Comparison of ENCODE assay signal across 8 cellular contexts in the genomic region with DNA sequence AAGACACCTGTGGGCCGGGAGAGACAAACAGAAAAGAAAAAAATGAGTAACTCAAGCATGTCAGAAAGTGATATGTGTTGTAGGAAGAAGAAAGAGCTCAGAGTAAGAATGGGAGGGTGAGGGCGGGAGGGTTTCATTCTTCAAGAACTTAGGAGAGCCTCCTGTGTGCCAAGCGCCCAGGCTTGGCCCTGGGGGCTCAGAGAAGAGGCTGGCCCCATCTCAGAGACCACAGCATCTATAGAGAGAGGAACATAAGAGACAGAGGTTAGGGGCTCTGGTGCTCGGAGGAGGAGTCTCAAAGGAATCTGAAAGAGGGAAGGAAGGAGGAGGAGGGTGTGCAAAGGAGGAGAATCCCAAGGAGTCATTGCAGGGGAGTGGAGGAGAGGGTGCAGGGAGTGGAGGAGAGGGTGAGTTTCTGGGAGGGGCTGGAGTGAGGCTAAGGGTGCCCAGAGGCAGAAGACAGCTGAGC.
DNase-seq lines count a peak whose midpoint lies in the region; ATAC-seq and TF ChIP-seq lines count a peak whose summit lies in the region.

No MANE protein-coding gene starts in this region.

- peak overlapping the region; percentile 36 for H3K4me3 Mint-ChIP-seq in activated CD4-positive, alpha-beta T cell treated with anti-CD3 and anti-CD28 coated beads, Interleukin-2, amount 10 ng/mL, durations not matched to agents 24 days and 14 days
- H3K4me3 Mint-ChIP-seq in stimulated activated effector memory CD8-positive, alpha-beta T cell treated with anti-CD3 and anti-CD28 coated beads, Interleukin-12 subunit alpha, Interleukin-12 subunit beta, amount 100 ng/mL, for 72 hours: peak overlapping the region; percentile 46

- H3K4me3 ChIP-seq in SK-N-MC (peak overlapping the region; percentile 66), fibroblast of pulmonary artery (replicated peaks; ENCODE audit: low read depth, low read length) (no peak overlapping the region)

- peak overlapping the region; percentile 41 for H3K9ac ChIP-seq in SK-N-MC (ENCODE audit: insufficient read length)

- H3K4me1 Mint-ChIP-seq in activated CD4-positive, alpha-beta T cell treated with anti-CD3 and anti-CD28 coated beads, Interleukin-2, amount 10 ng/mL, durations not matched to agents 24 days and 14 days: peaks cover 15% of the 10 kb centered on the region
- peaks cover 36% of the 10 kb centered on the region for H3K4me1 Mint-ChIP-seq in stimulated activated effector memory CD8-positive, alpha-beta T cell treated with anti-CD3 and anti-CD28 coated beads, Interleukin-12 subunit alpha, Interleukin-12 subunit beta, amount 100 ng/mL, for 72 hours

- H3K27ac ChIP-seq in SK-N-MC: peak overlapping the region; percentile 91

- no peaks in the 10 kb centered on the region for H3K9me3 ChIP-seq in SK-N-MC (ENCODE audit: low read depth, low read length)

- no peaks in the 10 kb centered on the region for H3K36me3 ChIP-seq in SK-N-MC (ENCODE audit: insufficient read depth, low read length)

- ATAC-seq in stimulated activated effector memory CD8-positive, alpha-beta T cell treated with anti-CD3 and anti-CD28 coated beads, Interleukin-12 subunit alpha, Interleukin-12 subunit beta, amount 100 ng/mL, for 72 hours: peak; percentile 82
- ATAC-seq in HG03571 (IDR thresholded peaks at IDR 0.05; ENCODE audit: unreplicated experiment): no peak

- TF ChIP-seq CTCF in fibroblast of pulmonary artery (IDR thresholded peaks at IDR 0.05; ENCODE audit: low read length, missing control alignments): no peak

- H3K9me3 Mint-ChIP-seq in activated CD4-positive, alpha-beta T cell treated with anti-CD3 and anti-CD28 coated beads, Interleukin-2, amount 10 ng/mL, durations not matched to agents 24 days and 14 days: no peaks in the 10 kb centered on the region
- H3K9me3 Mint-ChIP-seq in stimulated activated effector memory CD8-positive, alpha-beta T cell treated with anti-CD3 and anti-CD28 coated beads, Interleukin-12 subunit alpha, Interleukin-12 subunit beta, amount 100 ng/mL, for 72 hours: no peaks in the 10 kb centered on the region

- DNase-seq in activated CD4-positive, alpha-beta T cell treated with anti-CD3 and anti-CD28 coated beads, Interleukin-2, amount 10 ng/mL, durations not matched to agents 24 days and 14 days: no peak
- no peak for DNase-seq in activated CD4-positive, alpha-beta T cell treated with anti-CD3 and anti-CD28 coated beads for 4 hours
- DNase-seq in SK-N-MC (ENCODE audit: low read depth, low spot score) (no peak), fibroblast of pulmonary artery (ENCODE audit: low read depth) (peak; percentile 16), NCI-H526 treated with DMSO at 0.1 percent for 48 hours (lab: John Stamatoyannopoulos, UW) (no peak), GM19238 (ENCODE audit: insufficient read length, low spot score) (no peak)
- no peak for DNase-seq in stimulated activated effector memory CD8-positive, alpha-beta T cell treated with anti-CD3 and anti-CD28 coated beads, Interleukin-12 subunit alpha, Interleukin-12 subunit beta, amount 100 ng/mL, for 72 hours (ENCODE audit: low spot score in 2 of 2)

- no peaks in the 10 kb centered on the region for H3K36me3 Mint-ChIP-seq in activated CD4-positive, alpha-beta T cell treated with anti-CD3 and anti-CD28 coated beads, Interleukin-2, amount 10 ng/mL, durations not matched to agents 24 days and 14 days (ENCODE audit: low read depth)
- no peaks in the 10 kb centered on the region for H3K36me3 Mint-ChIP-seq in stimulated activated effector memory CD8-positive, alpha-beta T cell treated with anti-CD3 and anti-CD28 coated beads, Interleukin-12 subunit alpha, Interleukin-12 subunit beta, amount 100 ng/mL, for 72 hours

- peaks cover 2% of the 10 kb centered on the region for H3K27me3 Mint-ChIP-seq in activated CD4-positive, alpha-beta T cell treated with anti-CD3 and anti-CD28 coated beads, Interleukin-2, amount 10 ng/mL, durations not matched to agents 24 days and 14 days

- peak overlapping the region; percentile 92 for H3K27ac Mint-ChIP-seq in activated CD4-positive, alpha-beta T cell treated with anti-CD3 and anti-CD28 coated beads, Interleukin-2, amount 10 ng/mL, durations not matched to agents 24 days and 14 days
- peak overlapping the region; percentile 90 for H3K27ac Mint-ChIP-seq in stimulated activated effector memory CD8-positive, alpha-beta T cell treated with anti-CD3 and anti-CD28 coated beads, Interleukin-12 subunit alpha, Interleukin-12 subunit beta, amount 100 ng/mL, for 72 hours

- intact Hi-C loops in activated CD4-positive, alpha-beta T cell treated with anti-CD3 and anti-CD28 coated beads, Interleukin-2, amount 10 ng/mL, durations not matched to agents 24 days and 14 days (cut with micrococcal nuclease): no loop called here
